16 cellular contexts compared by ENCODE assay signal in genomic region chr17:21199311-21199710, GRCh38. TPM values are rescaled to one million over a fixed set of nuclear protein-coding genes. Genes with fewer than 3 reads are reported as not detected.
DNase-seq lines count a peak whose midpoint lies in the region; ATAC-seq and TF ChIP-seq lines count a peak whose summit lies in the region.
"Had no signal": no experiment of that assay in that cellular context is flagged by ENCODE, and none has a peak within 500 bp of the region (broad histone marks: within the 10 kb centered on the region; RNA-seq: fewer than 3 reads in every experiment).

No MANE protein-coding gene starts in this region.

- H3K4me3 ChIP-seq in AG10803 (ENCODE audit: low read length) (no peak overlapping the region), mammary epithelial cell (replicated peaks in 1 of 3; ENCODE audit: insufficient read depth in 1 of 3, low read depth in 2 of 3, low read length in 3 of 3) (no peak overlapping the region)

- intact Hi-C loops in mammary epithelial cell (cut with micrococcal nuclease): no loop called here

- BruUV-seq in mammary epithelial cell (replicated peaks; lab: Mats Ljungman, UMichigan): no TSS peak

- H3K27ac ChIP-seq in mammary epithelial cell (ENCODE audit: insufficient read depth, low read depth, low read length): no peak overlapping the region
- H3K27ac ChIP-seq: parathyroid adenoma had no signal

- peak overlapping the region; percentile 37 for H3K27ac Mint-ChIP-seq in chondrocyte (ENCODE audit: unreplicated experiment)
- no peak overlapping the region for H3K27ac Mint-ChIP-seq in stimulated activated naive B cell treated with anti-CD40 and anti-IgM and Interleukin-4, amounts not matched to agents 10 μg/mL and 1 μg/mL and 100 μg/mL, for 72 hours
- H3K27ac Mint-ChIP-seq: activated naive CD8-positive, alpha-beta T cell treated with anti-CD3 and anti-CD28 coated beads, Interleukin-2, amount 10 ng/mL, durations not matched to agents 7 days and 5 days had no signal

- peaks cover 17% of the 10 kb centered on the region for H3K36me3 Mint-ChIP-seq in chondrocyte (ENCODE audit: low read depth)
- peaks cover 20 to 51% of the 10 kb centered on the region in 2 donors for H3K36me3 Mint-ChIP-seq in stimulated activated naive B cell treated with anti-CD40 and anti-IgM and Interleukin-4, amounts not matched to agents 10 μg/mL and 1 μg/mL and 100 μg/mL, for 72 hours

- no peak for ATAC-seq in left lobe of liver
- ATAC-seq in stimulated activated naive B cell treated with anti-CD40 and anti-IgM and Interleukin-4, amounts not matched to agents 10 μg/mL and 1 μg/mL and 100 μg/mL, for 72 hours (replicated peaks): no peak
- ATAC-seq: HepG2 had no signal

- H3K9ac ChIP-seq in mammary epithelial cell (ENCODE audit: insufficient read depth, low read length): no peak overlapping the region
- H3K9ac ChIP-seq: parathyroid adenoma had no signal

- no peaks in the 10 kb centered on the region for H3K27me3 ChIP-seq in mammary epithelial cell (ENCODE audit: insufficient read depth, low read length)

- in situ Hi-C loops in mammary epithelial cell (cut with MboI; ENCODE audit: low sequenced_read_pairs in 2 of 2): no loop called here

- no peak overlapping the region for H3K4me2 ChIP-seq in mammary epithelial cell (ENCODE audit: insufficient read depth, low read depth, low read length)

- H3K27me3 Mint-ChIP-seq in chondrocyte (ENCODE audit: low read depth): no peaks in the 10 kb centered on the region
- no peaks in the 10 kb centered on the region for H3K27me3 Mint-ChIP-seq in stimulated activated naive B cell treated with anti-CD40 and anti-IgM and Interleukin-4, amounts not matched to agents 10 μg/mL and 1 μg/mL and 100 μg/mL, for 72 hours
- H3K27me3 Mint-ChIP-seq: activated naive CD8-positive, alpha-beta T cell treated with anti-CD3 and anti-CD28 coated beads, Interleukin-2, amount 10 ng/mL, durations not matched to agents 7 days and 5 days had no signal

- peaks cover 31% of the 10 kb centered on the region for H3K4me1 ChIP-seq in mammary epithelial cell (ENCODE audit: insufficient read depth, low read length)

- H3K79me2 ChIP-seq in mammary epithelial cell (ENCODE audit: insufficient read depth, low read length): peaks cover 85% of the 10 kb centered on the region

- WGBS in mammary epithelial cell (ENCODE audit: low coverage, missing lambda C conversion rate): 44% methylated on average over 8 of the region's 9 CpGs

- TF ChIP-seq CTCF in AG10803 (conservative IDR thresholded peaks at IDR 0.05; ENCODE audit: low read length): peak; percentile 13; the same call in 1 of the 2 replicates
- TF ChIP-seq CTCF in chondrocyte (IDR thresholded peaks at IDR 0.05): no peak
- no peak for TF ChIP-seq CTCF in mammary epithelial cell (conservative IDR thresholded peaks at IDR 0.05 in 1 of 2, IDR thresholded peaks at IDR 0.05 in 1 of 2; ENCODE audit: extremely low read depth in 1 of 2, insufficient read depth in 1 of 2, low read depth in 1 of 2, low read length in 2 of 2)

- CTCF ChIA-PET in mammary epithelial cell (lab: Charles Lee; ENCODE audit: low non-redundant PET): no interaction called here

- dilution Hi-C loops in mammary epithelial cell (cut with HindIII; ENCODE audit: low sequenced_read_pairs): no loop called here

- no peaks in the 10 kb centered on the region for H3K9me3 Mint-ChIP-seq in chondrocyte (ENCODE audit: low read depth)
- no peaks in the 10 kb centered on the region for H3K9me3 Mint-ChIP-seq in stimulated activated naive B cell treated with anti-CD40 and anti-IgM and Interleukin-4, amounts not matched to agents 10 μg/mL and 1 μg/mL and 100 μg/mL, for 72 hours
- H3K9me3 Mint-ChIP-seq: activated naive CD8-positive, alpha-beta T cell treated with anti-CD3 and anti-CD28 coated beads, Interleukin-2, amount 10 ng/mL, durations not matched to agents 7 days and 5 days had no signal

- peaks cover 6% of the 10 kb centered on the region for H4K20me1 ChIP-seq in mammary epithelial cell (ENCODE audit: insufficient read depth, low read length)

- no peaks in the 10 kb centered on the region for H3K9me3 ChIP-seq in mammary epithelial cell (replicated peaks; ENCODE audit: insufficient read depth, low read length)

- H3K4me3 Mint-ChIP-seq in chondrocyte (ENCODE audit: unreplicated experiment): no peak overlapping the region
- no peak overlapping the region for H3K4me3 Mint-ChIP-seq in stimulated activated naive B cell treated with anti-CD40 and anti-IgM and Interleukin-4, amounts not matched to agents 10 μg/mL and 1 μg/mL and 100 μg/mL, for 72 hours
- H3K4me3 Mint-ChIP-seq: activated naive CD8-positive, alpha-beta T cell treated with anti-CD3 and anti-CD28 coated beads, Interleukin-2, amount 10 ng/mL, durations not matched to agents 7 days and 5 days had no signal

- H3K36me3 ChIP-seq in mammary epithelial cell (ENCODE audit: insufficient read depth, low read length): no peaks in the 10 kb centered on the region

- peak; percentile 95 for DNase-seq in AG10803 (ENCODE audit: low read depth)
- DNase-seq in MV-4-11 (lab: John Stamatoyannopoulos, UW): peak; percentile 93
- DNase-seq in chondrocyte (ENCODE audit: low spot score): no peak
- DNase-seq in islet precursor cell: peak; percentile 87
- no peak for DNase-seq in hypothalamus (lab: John Stamatoyannopoulos, UW)
- DNase-seq in mammary epithelial cell: no peak
- no peak for DNase-seq in left lobe of liver (ENCODE audit: low spot score)
- no peak for DNase-seq in stimulated activated naive B cell treated with anti-CD40 and anti-IgM and Interleukin-4, amounts not matched to agents 10 μg/mL and 1 μg/mL and 100 μg/mL, for 72 hours
- DNase-seq: ACHN; activated naive CD8-positive, alpha-beta T cell treated with anti-CD3 and anti-CD28 coated beads, Interleukin-2, amount 10 ng/mL, durations not matched to agents 7 days and 5 days; DND-41; NCI-H1930; stimulated activated CD4-positive, alpha-beta T cell treated with anti-CD3 and anti-CD28 coated beads, Interleukin-4, amount 100 ng/mL, for 1 hour; T-helper 2 cell had no signal

- H2AFZ ChIP-seq in mammary epithelial cell (ENCODE audit: low read depth, low read length): no peak overlapping the region
- H2AFZ ChIP-seq: parathyroid adenoma had no signal

- peaks cover 22% of the 10 kb centered on the region for H3K4me1 Mint-ChIP-seq in chondrocyte (ENCODE audit: low read depth)
- peaks cover 20 to 27% of the 10 kb centered on the region in 2 donors for H3K4me1 Mint-ChIP-seq in stimulated activated naive B cell treated with anti-CD40 and anti-IgM and Interleukin-4, amounts not matched to agents 10 μg/mL and 1 μg/mL and 100 μg/mL, for 72 hours

RNA-seq across cellular contexts. Expression of gene TMEM11, which starts 14.7 kb away (rescaled TPM):
- 24.3 to 28.1 TPM (median 24.7 TPM) in 3 replicates for total RNA-seq in chondrocyte
- total RNA-seq in mammary epithelial cell: 10 to 100 TPM; 17.2 to 35.7 TPM
- polyA plus RNA-seq in mammary epithelial cell: 61.2 TPM
- 56.2 TPM for polyA minus RNA-seq in mammary epithelial cell
- 9.3 TPM for total RNA-seq in left lobe of liver

RNA-seq across cellular contexts. Expression of gene NATD1, which starts 53.9 kb away (rescaled TPM):
- total RNA-seq in chondrocyte (8.2 to 18.6 TPM (median 17.2 TPM) in 3 replicates), mammary epithelial cell (10 to 100 TPM in 1 of 2 donors, 1 to 10 TPM in 1; 6.1 to 10.8 TPM), left lobe of liver (5.9 TPM)
- polyA plus RNA-seq in mammary epithelial cell: 2.8 TPM
- 4.4 TPM for polyA minus RNA-seq in mammary epithelial cell

Comparison
In these comparisons a context has a peak if more than half of its experiments do, and no peak if none do; other contexts are left out.
1. DNase-seq: peak in AG10803 (single experiment), MV-4-11 (single experiment) and islet precursor cell (single experiment); none in chondrocyte (single experiment), hypothalamus (0 of 51), mammary epithelial cell (single experiment), left lobe of liver (single experiment) and stimulated activated naive B cell treated with anti-CD40 and anti-IgM and Interleukin-4, amounts not matched to agents 10 μg/mL and 1 μg/mL and 100 μg/mL, for 72 hours (single experiment).